ENCODE assay signal across 13 cellular contexts in genomic region chr1:99326215-99326949, GRCh38.
DNase-seq lines count a peak whose midpoint lies in the region; ATAC-seq and TF ChIP-seq lines count a peak whose summit lies in the region.
"Had no signal": no experiment of that assay in that cellular context is flagged by ENCODE, and none has a peak within 500 bp of the region (broad histone marks: within the 10 kb centered on the region; RNA-seq: fewer than 3 reads in every experiment).

No MANE protein-coding gene starts in this region.

- H3K4me1 Mint-ChIP-seq in chondrocyte (ENCODE audit: low read depth), result no peaks in the 10 kb centered on the region
- no peaks in the 10 kb centered on the region for H3K4me1 Mint-ChIP-seq in natural killer cell
- H3K4me1 Mint-ChIP-seq: activated CD4-positive, alpha-beta T cell treated with anti-CD3 and anti-CD28 coated beads for 36 hours had no signal

- ATAC-seq in mucosa of descending colon (no peak), natural killer cell (no peak)
- ATAC-seq: activated CD4-positive, alpha-beta T cell treated with anti-CD3 and anti-CD28 coated beads for 36 hours had no signal

- 61 to 73% methylated on average over 3 of the region's 3 CpGs for WGBS in esophagus squamous epithelium, 2 donors

- no peaks in the 10 kb centered on the region for H3K27me3 ChIP-seq in esophagus squamous epithelium

- H3K9me3 ChIP-seq in mucosa of descending colon (no peaks in the 10 kb centered on the region), esophagus squamous epithelium (no peaks in the 10 kb centered on the region)
- H3K9me3 ChIP-seq: prostate gland had no signal

- no peak overlapping the region for H3K27ac ChIP-seq in esophagus squamous epithelium
- H3K27ac ChIP-seq: prostate gland had no signal

- H3K4me3 Mint-ChIP-seq in chondrocyte (ENCODE audit: unreplicated experiment) (no peak overlapping the region), natural killer cell (no peak overlapping the region)
- H3K4me3 Mint-ChIP-seq: activated CD4-positive, alpha-beta T cell treated with anti-CD3 and anti-CD28 coated beads for 36 hours had no signal

- H3K27ac Mint-ChIP-seq in chondrocyte (ENCODE audit: unreplicated experiment) (no peak overlapping the region), natural killer cell (no peak overlapping the region)
- H3K27ac Mint-ChIP-seq: activated CD4-positive, alpha-beta T cell treated with anti-CD3 and anti-CD28 coated beads for 36 hours had no signal

- in situ Hi-C loops in GM13976 (cut with MboI; ENCODE audit: low sequenced_read_pairs, unreplicated experiment), result no loop called here

- H3K4me3 ChIP-seq in mucosa of descending colon (no peak overlapping the region), esophagus squamous epithelium (no peak overlapping the region)
- H3K4me3 ChIP-seq: prostate gland had no signal

- H3K27me3 Mint-ChIP-seq in chondrocyte (ENCODE audit: low read depth) (peaks cover 12% of the 10 kb centered on the region), natural killer cell (ENCODE audit: low read depth in 2 of 2) (no peaks in the 10 kb centered on the region)

- intact Hi-C loops in mucosa of descending colon (cut with DNase I, micrococcal nuclease), result no loop called here
- intact Hi-C loops in esophagus squamous epithelium (cut with DNase I), result no loop called here
- intact Hi-C loops in natural killer cell (cut with micrococcal nuclease), result no loop called here

- H3K36me3 Mint-ChIP-seq in chondrocyte (ENCODE audit: low read depth), result no peaks in the 10 kb centered on the region
- no peaks in the 10 kb centered on the region for H3K36me3 Mint-ChIP-seq in natural killer cell

- TF ChIP-seq CTCF in LNCAP (IDR thresholded peaks at IDR 0.05) (peak; percentile 66), chondrocyte (IDR thresholded peaks at IDR 0.05) (peak; percentile 56), mucosa of descending colon (IDR thresholded peaks at IDR 0.05) (no peak), GM13976 (IDR thresholded peaks at IDR 0.05; ENCODE audit: borderline replicate concordance, control extremely low read depth, extremely low read depth, insufficient read depth, missing control alignments) (no peak), esophagus squamous epithelium (IDR thresholded peaks at IDR 0.05) (peak in 2 of 6 experiments; percentile 10 to 34), natural killer cell (IDR thresholded peaks at IDR 0.05) (no peak)

- DNase-seq in ELR (ENCODE audit: low read depth) (peak; percentile 15), chondrocyte (ENCODE audit: low spot score) (no peak), mucosa of descending colon (peak in 2 of 3 donors; percentile 15 to 22), GM19240 (ENCODE audit: insufficient read length, low spot score) (no peak), GM13976 (ENCODE audit: low spot score) (no peak), esophagus squamous epithelium (lab: John Stamatoyannopoulos, UW) (no peak), natural killer cell (no peak)
- DNase-seq: activated CD4-positive, alpha-beta T cell treated with anti-CD3 and anti-CD28 coated beads for 36 hours; effector memory CD4-positive, alpha-beta T cell; NCI-H2107; SHP77 had no signal

- H3K4me1 ChIP-seq in mucosa of descending colon (ENCODE audit: low read depth), result no peaks in the 10 kb centered on the region
- H3K4me1 ChIP-seq in esophagus squamous epithelium, result no peaks in the 10 kb centered on the region
- H3K4me1 ChIP-seq: prostate gland had no signal

- H3K36me3 ChIP-seq in mucosa of descending colon (ENCODE audit: low read depth) (no peaks in the 10 kb centered on the region), esophagus squamous epithelium (no peaks in the 10 kb centered on the region)
- H3K36me3 ChIP-seq: prostate gland had no signal

- H3K9me3 Mint-ChIP-seq in chondrocyte (ENCODE audit: low read depth) (no peaks in the 10 kb centered on the region), natural killer cell (peaks cover 0 to 6% of the 10 kb centered on the region in 2 donors)

- TF ChIP-seq POLR2A in esophagus squamous epithelium (IDR thresholded peaks at IDR 0.05), result no peak

Comparison
In these comparisons a context has a peak if more than half of its experiments do, and no peak if none do; other contexts are left out.
1. DNase-seq: peak in ELR (single experiment) and mucosa of descending colon (2 of 3); none in chondrocyte (single experiment), GM19240 (single experiment), GM13976 (single experiment), esophagus squamous epithelium (single experiment) and natural killer cell (single experiment).
2. CTCF ChIP-seq: peak in LNCAP (single experiment) and chondrocyte (single experiment); none in mucosa of descending colon (single experiment), GM13976 (single experiment) and natural killer cell (single experiment).